In the genomic region with DNA sequence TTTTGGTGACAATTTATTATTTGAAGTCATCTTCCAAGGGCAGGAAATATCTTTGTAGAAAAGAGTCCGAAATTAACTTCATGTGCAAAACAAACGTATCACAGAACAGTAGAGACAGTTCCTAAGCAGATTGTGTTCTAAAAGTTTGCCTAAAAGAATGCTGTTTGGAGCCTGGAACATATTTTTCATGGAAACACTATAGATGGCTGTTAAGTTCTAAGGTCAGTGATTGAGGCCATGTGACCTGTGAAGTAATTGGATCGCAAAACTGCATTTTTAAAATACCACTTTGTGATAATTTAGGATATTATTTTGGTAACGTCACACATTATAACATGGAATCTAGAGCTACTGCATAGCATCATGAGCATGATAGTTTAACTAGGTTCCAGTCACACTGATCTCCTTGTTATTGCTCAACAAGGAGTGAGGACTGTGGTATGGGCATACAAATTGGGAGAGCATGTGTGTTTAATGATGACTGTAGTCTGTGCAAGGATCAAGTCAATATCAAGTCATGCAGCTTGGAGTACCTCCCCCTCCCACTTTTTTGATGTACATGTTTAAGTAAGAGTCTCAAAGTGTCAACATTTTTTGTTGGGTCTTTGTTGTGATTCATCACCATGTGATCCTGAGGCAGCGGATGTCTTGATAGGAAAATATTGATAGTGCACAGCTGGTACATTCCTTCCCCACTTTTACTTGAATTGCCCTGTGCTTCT, we compare ENCODE assay signal across 15 cellular contexts.
DNase-seq lines count a peak whose midpoint lies in the region; ATAC-seq and TF ChIP-seq lines count a peak whose summit lies in the region.
"Had no signal": no experiment of that assay in that cellular context is flagged by ENCODE, and none has a peak within 500 bp of the region (broad histone marks: within the 10 kb centered on the region; RNA-seq: fewer than 3 reads in every experiment).

No MANE protein-coding gene starts in this region.

- TF ChIP-seq RAD21 in Ishikawa (IDR thresholded peaks at IDR 0.05; ENCODE audit: low read depth) = no peak

- no peak overlapping the region for H4K8ac ChIP-seq in mesenchymal stem cell (ENCODE audit: low read length)

- H3K4ac ChIP-seq in mesenchymal stem cell (ENCODE audit: low read depth in 1 of 2, low read length in 2 of 2) = peak overlapping the region; percentile 15 to 94

- H3K14ac ChIP-seq in mesenchymal stem cell (ENCODE audit: low read length in 2 of 2) = no peak overlapping the region

- no peak overlapping the region for H2BK5ac ChIP-seq in mesenchymal stem cell (ENCODE audit: low read depth, low read length, poor library complexity, severe bottlenecking)

- peak overlapping the region in 1 of 2 experiments; percentile 88 for H2BK12ac ChIP-seq in mesenchymal stem cell (ENCODE audit: low read length in 2 of 2)

- H3K27ac ChIP-seq in mesenchymal stem cell (ENCODE audit: low read length, poor library complexity, severe bottlenecking) (peak overlapping the region; percentile 99), thoracic aorta (peak overlapping the region; percentile 3 to 52)
- H3K27ac ChIP-seq: KMS-11 had no signal

- peak overlapping the region; percentile 67 for H3K9ac ChIP-seq in mesenchymal stem cell (ENCODE audit: low read length)
- H3K9ac ChIP-seq: KMS-11 had no signal

- no peak overlapping the region for H2AFZ ChIP-seq in mesenchymal stem cell (ENCODE audit: low read depth, low read length)

- no peaks in the 10 kb centered on the region for H3K79me1 ChIP-seq in mesenchymal stem cell (replicated peaks; ENCODE audit: low read length, poor library complexity, severe bottlenecking)

- ATAC-seq in thoracic aorta (ENCODE audit: insufficient number of reproducible peaks, low FRiP score, low read depth) (no peak), HG02973 (IDR thresholded peaks at IDR 0.05; ENCODE audit: unreplicated experiment) (no peak)
- ATAC-seq in activated naive CD4-positive, alpha-beta T cell treated with anti-CD3 and anti-CD28 coated beads, Interleukin-2, amount 50 U/mL, for 72 hours = no peak

- H2AK5ac ChIP-seq in mesenchymal stem cell (ENCODE audit: low read length, severe bottlenecking) = peak overlapping the region; percentile 96

- H3K4me2 ChIP-seq in mesenchymal stem cell (ENCODE audit: low read length, poor library complexity, severe bottlenecking) = no peak overlapping the region
- H3K4me2 ChIP-seq: KMS-11 had no signal

- no peak overlapping the region for H3K4me3 ChIP-seq in cardiac fibroblast (replicated peaks in 1 of 2; ENCODE audit: low read depth in 2 of 2, low read length in 2 of 2)
- no peak overlapping the region for H3K4me3 ChIP-seq in mesenchymal stem cell (ENCODE audit: insufficient read depth in 1 of 2, low read depth in 1 of 2, low read length in 2 of 2)
- no peak overlapping the region for H3K4me3 ChIP-seq in thoracic aorta

- H3K18ac ChIP-seq in mesenchymal stem cell (ENCODE audit: low read depth in 1 of 2, low read length in 2 of 2) = peak overlapping the region; percentile 69 to 88

- no peak overlapping the region for H2BK15ac ChIP-seq in mesenchymal stem cell (ENCODE audit: low read depth, poor library complexity, severe bottlenecking)

- H3K23ac ChIP-seq in mesenchymal stem cell (ENCODE audit: low read length in 2 of 2) = no peak overlapping the region

- peak overlapping the region; percentile 92 for H2BK120ac ChIP-seq in mesenchymal stem cell (ENCODE audit: low read depth, low read length)

- TF ChIP-seq CTCF in cardiac fibroblast (IDR thresholded peaks at IDR 0.05; ENCODE audit: low read depth, low read length) (no peak), thoracic aorta (IDR thresholded peaks at IDR 0.05) (no peak)

- no peak overlapping the region for H4K91ac ChIP-seq in mesenchymal stem cell (ENCODE audit: low read length)

- no peaks in the 10 kb centered on the region for H3K9me3 ChIP-seq in mesenchymal stem cell (ENCODE audit: control insufficient read depth, low read length)
- no peaks in the 10 kb centered on the region for H3K9me3 ChIP-seq in thoracic aorta

- H3K4me1 ChIP-seq in mesenchymal stem cell (ENCODE audit: control insufficient read depth, insufficient read depth, low read depth, low read length) (no peaks in the 10 kb centered on the region), thoracic aorta (ENCODE audit: control insufficient read depth in 1 of 2, low read depth in 2 of 2) (peaks cover 22 to 46% of the 10 kb centered on the region in 2 donors)

- no peak for TF ChIP-seq EP300 in Ishikawa (IDR thresholded peaks at IDR 0.05; ENCODE audit: borderline replicate concordance)

- DNase-seq in cardiac fibroblast (ENCODE audit: low read depth in 2 of 2) (peak; percentile 82 to 83), mesenchymal stem cell (peak; percentile 78), thoracic aorta (ENCODE audit: low spot score) (no peak), DMS153 (lab: John Stamatoyannopoulos, UW) (no peak)
- no peak for DNase-seq in activated naive CD4-positive, alpha-beta T cell treated with anti-CD3 and anti-CD28 coated beads, Interleukin-2, amount 50 U/mL, for 72 hours (ENCODE audit: low spot score in 2 of 2)
- no peak for DNase-seq in activated T-cell treated with anti-CD3 and anti-CD28 coated beads, Interleukin-2, amount 50 U/mL, for 1 hour
- DNase-seq: activated T-cell treated with anti-CD3 and anti-CD28 coated beads, Interleukin-2, amount 50 U/mL, for 48 hours; DMS79 treated with DMSO at 0.1 percent for 48 hours; head of caudate nucleus; NCI-H2171; RPMI8226; substantia nigra had no signal

- no peaks in the 10 kb centered on the region for H3K36me3 ChIP-seq in mesenchymal stem cell (ENCODE audit: control insufficient read depth in 1 of 2, insufficient read depth in 2 of 2, low read depth in 1 of 2, low read length in 2 of 2)
- no peaks in the 10 kb centered on the region for H3K36me3 ChIP-seq in thoracic aorta

- H3K27me3 ChIP-seq in mesenchymal stem cell (ENCODE audit: control insufficient read depth in 1 of 2, insufficient read depth in 1 of 2, low read length in 2 of 2) (no peaks in the 10 kb centered on the region), thoracic aorta (replicated peaks; ENCODE audit: insufficient read depth) (no peaks in the 10 kb centered on the region)

- no peak overlapping the region for H3K27ac Mint-ChIP-seq in activated naive CD4-positive, alpha-beta T cell treated with anti-CD3 and anti-CD28 coated beads, Interleukin-2, amount 50 U/mL, for 72 hours

- no peaks in the 10 kb centered on the region for H3K9me3 Mint-ChIP-seq in activated naive CD4-positive, alpha-beta T cell treated with anti-CD3 and anti-CD28 coated beads, Interleukin-2, amount 50 U/mL, for 72 hours

- WGBS in mesenchymal stem cell = 55% methylated on average over 2 of the region's 5 CpGs

- no peaks in the 10 kb centered on the region for H3K36me3 Mint-ChIP-seq in activated naive CD4-positive, alpha-beta T cell treated with anti-CD3 and anti-CD28 coated beads, Interleukin-2, amount 50 U/mL, for 72 hours

TF ChIP-seq in Ishikawa, 13 proteins besides CTCF, POLR2A, EP300 and RAD21:
- TF ChIP-seq, protein P1, sequence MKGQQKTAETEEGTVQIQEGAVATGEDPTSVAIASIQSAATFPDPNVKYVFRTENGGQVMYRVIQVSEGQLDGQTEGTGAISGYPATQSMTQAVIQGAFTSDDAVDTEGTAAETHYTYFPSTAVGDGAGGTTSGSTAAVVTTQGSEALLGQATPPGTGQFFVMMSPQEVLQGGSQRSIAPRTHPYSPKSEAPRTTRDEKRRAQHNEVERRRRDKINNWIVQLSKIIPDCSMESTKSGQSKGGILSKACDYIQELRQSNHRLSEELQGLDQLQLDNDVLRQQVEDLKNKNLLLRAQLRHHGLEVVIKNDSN (IDR thresholded peaks at IDR 0.05) = peak; percentile 39
- no peak for TF ChIP-seq FOXM1 (IDR thresholded peaks at IDR 0.05; ENCODE audit: borderline replicate concordance, low read depth)

Comparison
In these comparisons a context has a peak if more than half of its experiments do, and no peak if none do; other contexts are left out.
1. DNase-seq: peak in cardiac fibroblast (2 of 2) and mesenchymal stem cell (single experiment); none in thoracic aorta (single experiment), DMS153 (single experiment), activated naive CD4-positive, alpha-beta T cell treated with anti-CD3 and anti-CD28 coated beads, Interleukin-2, amount 50 U/mL, for 72 hours (0 of 2) and activated T-cell treated with anti-CD3 and anti-CD28 coated beads, Interleukin-2, amount 50 U/mL, for 1 hour (single experiment).